26 cellular contexts compared by ENCODE assay signal in the genomic region with DNA sequence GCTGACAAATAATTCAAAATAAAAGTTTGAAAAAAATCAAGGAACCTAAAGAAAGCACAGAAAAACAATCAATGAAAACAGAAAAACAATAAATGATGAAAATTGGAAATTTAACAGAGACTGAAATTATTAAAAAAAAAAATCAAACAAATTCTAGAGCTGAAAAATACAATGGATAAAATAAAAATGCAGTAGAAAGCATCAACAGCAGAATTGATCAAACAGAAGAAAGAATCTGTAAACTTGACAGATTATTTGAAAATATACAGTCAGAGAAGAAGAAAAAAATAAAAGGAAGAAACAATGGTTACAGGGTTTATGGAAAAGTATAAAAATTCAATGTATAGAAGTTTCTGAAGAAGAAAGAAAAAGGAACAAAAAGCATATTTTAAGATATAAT. TPM values are rescaled to one million over a fixed set of nuclear protein-coding genes. Genes with fewer than 3 reads are reported as not detected.
DNase-seq lines count a peak whose midpoint lies in the region; ATAC-seq, FAIRE-seq and TF ChIP-seq lines count a peak whose summit lies in the region.
"Had no signal": no experiment of that assay in that cellular context is flagged by ENCODE, and none has a peak within 500 bp of the region (broad histone marks: within the 10 kb centered on the region; RNA-seq: fewer than 3 reads in every experiment).

No MANE protein-coding gene starts in this region.

- no peaks in the 10 kb centered on the region for H4K20me1 ChIP-seq in K562 (replicated peaks; ENCODE audit: control insufficient read depth, insufficient read depth, low read length)
- H4K20me1 ChIP-seq: BLaER1 had no signal

- no TSS peak for BruUV-seq in K562 (replicated peaks; lab: Mats Ljungman, UMichigan)

- no peak for TF ChIP-seq RAD21 in K562 (CRISPR knock-in tag; conservative IDR thresholded peaks at IDR 0.05 in 1 of 2, IDR thresholded peaks at IDR 0.05 in 1 of 2)

- H3K4me1 ChIP-seq in HEK293 (ENCODE audit: control insufficient read depth, insufficient read depth, low read length) (no peaks in the 10 kb centered on the region), K562 (replicated peaks in 1 of 2; ENCODE audit: control insufficient read depth in 2 of 2, insufficient read depth in 2 of 2, low read length in 2 of 2) (no peaks in the 10 kb centered on the region), kidney (ENCODE audit: control insufficient read depth in 1 of 2, insufficient read depth in 1 of 2, low read depth in 1 of 2, low read length in 2 of 2) (no peaks in the 10 kb centered on the region)
- H3K4me1 ChIP-seq: BE2C, BLaER1 had no signal

- H3K9me1 ChIP-seq in K562 (ENCODE audit: control insufficient read depth, insufficient read depth, low read length): no peaks in the 10 kb centered on the region

- H3K27me3 ChIP-seq in K562 (ENCODE audit: control insufficient read depth in 2 of 2, insufficient read depth in 2 of 2, low read length in 2 of 2): no peaks in the 10 kb centered on the region
- H3K27me3 ChIP-seq: BE2C, BLaER1 had no signal

- FAIRE-seq in K562 (lab: Jason Lieb, UNC) (no peak), kidney (lab: Jason Lieb, UNC) (peak; percentile 79)
- FAIRE-seq: A204.1, G401.6, GM12892, GM18507, GM19239 had no signal

- ATAC-seq in K562 (no peak), HG02623 (IDR thresholded peaks at IDR 0.05; ENCODE audit: unreplicated experiment) (no peak), GM18867 (IDR thresholded peaks at IDR 0.05; ENCODE audit: unreplicated experiment) (no peak), HG03520 (IDR thresholded peaks at IDR 0.05; ENCODE audit: unreplicated experiment) (no peak), HG02763 (IDR thresholded peaks at IDR 0.05; ENCODE audit: unreplicated experiment) (no peak)

- in situ Hi-C loops in K562 (cut with MboI): no loop called here

- TF ChIP-seq CTCF in HEK293 (tag by site-specific recombination; IDR thresholded peaks at IDR 0.05) (no peak), K562 (IDR thresholded peaks at IDR 0.05 in 2 of 3, conservative IDR thresholded peaks at IDR 0.05 in 1 of 3; ENCODE audit: insufficient read depth in 2 of 3, low read depth in 1 of 3, low read length in 3 of 3) (no peak), kidney (IDR thresholded peaks at IDR 0.05; ENCODE audit: borderline replicate concordance, extremely low read depth, insufficient read depth) (no peak)

- H3K36me3 ChIP-seq in HEK293 (ENCODE audit: control insufficient read depth in 2 of 2, insufficient read depth in 1 of 2, low read length in 2 of 2) (no peaks in the 10 kb centered on the region), K562 (ENCODE audit: control insufficient read depth, insufficient read depth, low read length) (no peaks in the 10 kb centered on the region), kidney (ENCODE audit: control insufficient read depth in 1 of 2, insufficient read depth in 2 of 2, low read length in 2 of 2) (no peaks in the 10 kb centered on the region)
- H3K36me3 ChIP-seq: BE2C, BLaER1 had no signal

- no peak overlapping the region for H3K27ac ChIP-seq in HEK293 (ENCODE audit: extremely low read depth, low read depth, low read length)
- no peak overlapping the region for H3K27ac ChIP-seq in K562 (ENCODE audit: extremely low read depth, low read depth, low read length)
- no peak overlapping the region for H3K27ac ChIP-seq in kidney (ENCODE audit: low read depth in 2 of 2, low read length in 2 of 2)
- H3K27ac ChIP-seq: BLaER1 had no signal

- intact Hi-C loops in K562 (cut with micrococcal nuclease) (no loop called here), kidney (cut with DNase I) (no loop called here)

- no peak overlapping the region for H3K4me2 ChIP-seq in K562 (ENCODE audit: insufficient read depth, low read length)
- H3K4me2 ChIP-seq: BLaER1 had no signal

- POLR2A ChIA-PET in HEK293 (lab: Yijun Ruan, JAX) (no interaction called here), K562 (lab: Yijun Ruan, JAX) (no interaction called here)

- no peaks in the 10 kb centered on the region for H3K79me2 ChIP-seq in K562 (ENCODE audit: control insufficient read depth, insufficient read depth, low read length)

- H2AFZ ChIP-seq in K562 (ENCODE audit: low read depth, low read length): no peak overlapping the region

- H3K4me3 ChIP-seq in HEK293 (ENCODE audit: low read depth, low read length): no peak overlapping the region
- no peak overlapping the region for H3K4me3 ChIP-seq in K562
- no peak overlapping the region for H3K4me3 ChIP-seq in kidney (ENCODE audit: low read length in 2 of 2)
- H3K4me3 ChIP-seq: BLaER1 had no signal

- H3K9me3 ChIP-seq in HEK293 (ENCODE audit: control insufficient read depth, insufficient read depth, low read depth, low read length): no peaks in the 10 kb centered on the region; the same call in 1 of the 2 replicates
- no peaks in the 10 kb centered on the region; the same call in 1 of the 2 replicates for H3K9me3 ChIP-seq in K562 (replicated peaks; ENCODE audit: control insufficient read depth, insufficient read depth, low read depth, low read length)
- H3K9me3 ChIP-seq in kidney (ENCODE audit: control insufficient read depth in 1 of 2, low read length in 2 of 2): peaks cover 2 to 11% of the 10 kb centered on the region in 2 donors
- H3K9me3 ChIP-seq: BE2C had no signal

- no peak for DNase-seq in K562 (ENCODE audit: extremely low read depth in 1 of 4, low spot score in 3 of 4)
- no peak for DNase-seq in kidney
- DNase-seq: 8988T; ACHN; BE2C; C1 segment of cervical spinal cord; CD4-positive, alpha-beta memory T cell; CD4-positive, CD25-positive, alpha-beta regulatory T cell; CD8-positive, alpha-beta memory T cell; COR-L47; DMS79 treated with DMSO at 0.1 percent for 48 hours; GF-D8 had no signal

- no peak for TF ChIP-seq EP300 in K562 (IDR thresholded peaks at IDR 0.05; ENCODE audit: low read length)

- CTCF ChIA-PET in HEK293 (lab: Yijun Ruan, JAX): no interaction called here
- CTCF ChIA-PET in K562 (lab: Yijun Ruan, JAX; ENCODE audit: low intra/inter-chr PET ratio): no interaction called here

- H3K9ac ChIP-seq in K562 (ENCODE audit: insufficient read depth in 1 of 2, low read depth in 2 of 2, low read length in 2 of 2) (no peak overlapping the region), kidney (ENCODE audit: low read length in 2 of 2) (no peak overlapping the region)
- H3K9ac ChIP-seq: BLaER1 had no signal

- no peak for TF ChIP-seq POLR2A in K562 (conservative IDR thresholded peaks at IDR 0.05)

RNA-seq across cellular contexts. Expression of a gene that starts 16.2 kb away (rescaled TPM):
- not detected in 2 replicates for total RNA-seq in K562 (2011; cell fraction: chromatin; rRNA removed; ENCODE audit: low replicate concordance)
- total RNA-seq in K562 (2011; cell fraction: nucleolus; rRNA removed): not detected in 2 replicates
- not detected in 2 replicates for total RNA-seq in K562 (2011; cell fraction: nucleoplasm; rRNA removed)
- total RNA-seq in K562 (2014; rRNA removed): not detected in 2 replicates
- total RNA-seq in K562 (2014; rRNA removed; fragmentation: Illumina TruSeq; extraction: Trizol): not detected in 2 replicates
- total RNA-seq in K562 (2015; rRNA removed; fragmentation: Illumina TruSeq; extraction: Trizol): not detected in 2 replicates
- total RNA-seq in K562 (2021): not detected in 2 replicates
- polyA plus RNA-seq in K562 (2011; rRNA removed): not detected in 2 replicates
- not detected in 2 replicates for polyA plus RNA-seq in K562 (2011; cell fraction: cytosol; rRNA removed)
- not detected in 2 replicates for polyA plus RNA-seq in K562 (2011; cell fraction: nucleus; rRNA removed)
- polyA plus RNA-seq in K562 (2012): not detected in 2 replicates
- polyA plus RNA-seq in K562 (2014; fragmentation: Illumina TruSeq; extraction: Trizol): not detected in 2 replicates
- polyA plus RNA-seq in K562 (2014; fragmentation: Nextera tagmentation; extraction: Ambion mirVana): not detected
- polyA plus RNA-seq in K562 (2014; rRNA removed): not detected in 2 replicates
- polyA minus RNA-seq in K562 (2011; rRNA and poly(A)+ RNA removed): not detected in 2 replicates
- polyA minus RNA-seq in K562 (2011; cell fraction: cytosol; rRNA and poly(A)+ RNA removed): not detected in 2 replicates
- not detected in 2 replicates for polyA minus RNA-seq in K562 (2011; cell fraction: nucleus; rRNA and poly(A)+ RNA removed)
- not detected for total RNA-seq in kidney
- not detected for polyA plus RNA-seq in kidney (ENCODE audit: insufficient read depth, low read depth, low replicate concordance)
- total RNA-seq: A673; CD4-positive, alpha-beta memory T cell; CD4-positive, CD25-positive, alpha-beta regulatory T cell; CD8-positive, alpha-beta memory T cell had no signal
- polyA plus RNA-seq: AG04450; CD14-positive monocyte; CD4-positive, alpha-beta memory T cell; CD4-positive, CD25-positive, alpha-beta regulatory T cell; CD8-positive, alpha-beta memory T cell had no signal

RNA-seq across cellular contexts. Expression of a gene that starts 33.9 kb away (rescaled TPM):
- total RNA-seq in K562 (2011; cell fraction: chromatin; rRNA removed; ENCODE audit: low replicate concordance): not detected in 2 replicates
- total RNA-seq in K562 (2011; cell fraction: nucleolus; rRNA removed): not detected in 2 replicates
- total RNA-seq in K562 (2011; cell fraction: nucleoplasm; rRNA removed): not detected in 2 replicates
- total RNA-seq in K562 (2014; rRNA removed) (not detected in 2 replicates), K562 (2014; rRNA removed; fragmentation: Illumina TruSeq; extraction: Trizol) (not detected in 2 replicates), K562 (2015; rRNA removed; fragmentation: Illumina TruSeq; extraction: Trizol) (not detected in 2 replicates), K562 (2021) (not detected in 2 replicates), kidney (not detected)
- polyA plus RNA-seq in K562 (2011; rRNA removed) (not detected in 2 replicates), K562 (2014; fragmentation: Illumina TruSeq; extraction: Trizol) (not detected in 2 replicates), K562 (2014; fragmentation: Nextera tagmentation; extraction: Ambion mirVana) (not detected), K562 (2014; rRNA removed) (not detected in 2 replicates), kidney (ENCODE audit: insufficient read depth, low read depth, low replicate concordance) (0.37 TPM)
- polyA plus RNA-seq in K562 (2011; cell fraction: cytosol; rRNA removed): not detected in 2 replicates
- polyA plus RNA-seq in K562 (2011; cell fraction: nucleus; rRNA removed): not detected in 2 replicates
- polyA plus RNA-seq in K562 (2012): not detected in 2 replicates
- polyA minus RNA-seq in K562 (2011; rRNA and poly(A)+ RNA removed): not detected in 2 replicates
- polyA minus RNA-seq in K562 (2011; cell fraction: cytosol; rRNA and poly(A)+ RNA removed): not detected in 2 replicates
- polyA minus RNA-seq in K562 (2011; cell fraction: nucleus; rRNA and poly(A)+ RNA removed): not detected in 2 replicates
- total RNA-seq: A673; CD4-positive, alpha-beta memory T cell; CD4-positive, CD25-positive, alpha-beta regulatory T cell; CD8-positive, alpha-beta memory T cell had no signal
- polyA plus RNA-seq: AG04450; CD14-positive monocyte; CD4-positive, alpha-beta memory T cell; CD4-positive, CD25-positive, alpha-beta regulatory T cell; CD8-positive, alpha-beta memory T cell had no signal

RNA-seq across cellular contexts. Expression of a gene that starts 40.7 kb away (rescaled TPM):
- not detected in 2 replicates for total RNA-seq in K562 (2011; cell fraction: chromatin; rRNA removed; ENCODE audit: low replicate concordance)
- total RNA-seq in K562 (2011; cell fraction: nucleolus; rRNA removed): not detected in 2 replicates
- total RNA-seq in K562 (2011; cell fraction: nucleoplasm; rRNA removed): not detected in 2 replicates
- total RNA-seq in K562 (2014; rRNA removed) (not detected in 2 replicates), K562 (2014; rRNA removed; fragmentation: Illumina TruSeq; extraction: Trizol) (not detected in 2 replicates), K562 (2015; rRNA removed; fragmentation: Illumina TruSeq; extraction: Trizol) (not detected in 2 replicates), K562 (2021) (not detected in 2 replicates), kidney (not detected)
- polyA plus RNA-seq in K562 (2011; rRNA removed) (not detected in 2 replicates), K562 (2014; fragmentation: Illumina TruSeq; extraction: Trizol) (not detected in 2 replicates), K562 (2014; fragmentation: Nextera tagmentation; extraction: Ambion mirVana) (not detected), K562 (2014; rRNA removed) (not detected in 2 replicates), kidney (ENCODE audit: insufficient read depth, low read depth, low replicate concordance) (not detected)
- not detected in 2 replicates for polyA plus RNA-seq in K562 (2011; cell fraction: cytosol; rRNA removed)
- polyA plus RNA-seq in K562 (2011; cell fraction: nucleus; rRNA removed): not detected in 2 replicates
- not detected in 2 replicates for polyA plus RNA-seq in K562 (2012)
- not detected in 2 replicates for polyA minus RNA-seq in K562 (2011; rRNA and poly(A)+ RNA removed)
- not detected in 2 replicates for polyA minus RNA-seq in K562 (2011; cell fraction: cytosol; rRNA and poly(A)+ RNA removed)
- polyA minus RNA-seq in K562 (2011; cell fraction: nucleus; rRNA and poly(A)+ RNA removed): not detected in 2 replicates
- total RNA-seq: CD4-positive, alpha-beta memory T cell; CD4-positive, CD25-positive, alpha-beta regulatory T cell; CD8-positive, alpha-beta memory T cell had no signal
- polyA plus RNA-seq: AG04450; CD14-positive monocyte; CD4-positive, alpha-beta memory T cell; CD4-positive, CD25-positive, alpha-beta regulatory T cell; CD8-positive, alpha-beta memory T cell had no signal
